Comparison of ENCODE assay signal across 1 cellular context in genomic region chr7:38932509-38933168, GRCh38.
TF ChIP-seq lines count a peak whose summit lies in the region.

No MANE protein-coding gene starts in this region.

TF ChIP-seq in H1, 55 proteins besides CTCF, POLR2A, EP300 and RAD21 (continued from another document):
- TF ChIP-seq BRCA1 (IDR thresholded peaks at IDR 0.05; ENCODE audit: low read depth, low read length) (no peak), POLR2AphosphoS5 (IDR thresholded peaks at IDR 0.05; ENCODE audit: low read depth, low read length) (no peak), TAF1 (IDR thresholded peaks at IDR 0.05; ENCODE audit: low read depth, low read length) (no peak), ASH2L (IDR thresholded peaks at IDR 0.05; ENCODE audit: low read length) (no peak), YY1 (IDR thresholded peaks at IDR 0.05; ENCODE audit: low read depth, low read length) (no peak), NANOG (IDR thresholded peaks at IDR 0.05; ENCODE audit: insufficient read depth, low read depth, low read length, poor library complexity, severe bottlenecking) (no peak), JUN (IDR thresholded peaks at IDR 0.05; ENCODE audit: low read depth, low read length) (no peak), ATF2 (IDR thresholded peaks at IDR 0.05; ENCODE audit: low read length) (no peak), EGR1 (IDR thresholded peaks at IDR 0.05; ENCODE audit: borderline replicate concordance, low read depth, low read length) (no peak), SUZ12 (IDR thresholded peaks at IDR 0.05; ENCODE audit: low read length) (no peak), CEBPB (IDR thresholded peaks at IDR 0.05; ENCODE audit: low read depth, low read length) (no peak)
